ENCODE assay signal across 10 cellular contexts in the genomic region with DNA sequence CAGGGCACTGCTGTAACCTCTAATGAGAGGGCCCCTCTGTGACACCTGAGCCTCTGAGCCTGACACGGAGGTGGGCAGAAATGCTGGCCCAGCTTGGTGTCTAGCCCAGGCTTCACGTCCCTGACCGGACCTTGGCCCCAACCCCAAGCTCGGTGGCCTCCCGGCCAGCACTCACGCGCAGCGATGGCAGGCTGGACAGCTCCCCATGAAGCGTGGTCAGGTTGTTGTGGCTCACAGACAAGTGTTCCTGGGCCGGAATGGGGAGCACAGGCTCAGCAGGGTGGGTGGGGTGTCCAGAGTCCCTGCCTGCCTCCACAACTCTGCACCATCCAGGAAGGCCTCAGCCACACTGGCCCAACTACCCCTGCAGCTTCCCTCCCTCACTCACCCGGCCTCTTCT. TPM values are rescaled to one million over a fixed set of nuclear protein-coding genes. Genes with fewer than 3 reads are reported as not detected.
DNase-seq lines count a peak whose midpoint lies in the region; ATAC-seq and TF ChIP-seq lines count a peak whose summit lies in the region.
"Had no signal": no experiment of that assay in that cellular context is flagged by ENCODE, and none has a peak within 500 bp of the region (broad histone marks: within the 10 kb centered on the region; RNA-seq: fewer than 3 reads in every experiment).

No MANE protein-coding gene starts in this region.

- no peak overlapping the region for H4K8ac ChIP-seq in IMR-90 (ENCODE audit: low read depth in 2 of 2, low read length in 2 of 2)

- peaks cover 25% of the 10 kb centered on the region for H4K20me1 ChIP-seq in IMR-90 (ENCODE audit: insufficient read depth, low read length)

- CTCF ChIA-PET in IMR-90 (lab: Yijun Ruan, JAX) (no interaction called here), MCF 10A (lab: Yijun Ruan, JAX) (interaction anchor here (0.8 to 1.7 kb wide), 4 partner anchors 9 to 37 kb away, joined by 3 to 7 read pairs (median 4); no protein-coding TSS in a partner anchor)

- H3K4me3 Mint-ChIP-seq in MCF 10A (ENCODE audit: unreplicated experiment) (peak overlapping the region; percentile 91), neural crest cell (peak overlapping the region; percentile 62), glutamatergic neuron (ENCODE audit: unreplicated experiment) (no peak overlapping the region)

- H4K5ac ChIP-seq in IMR-90 (ENCODE audit: low read depth, low read length) = no peak overlapping the region

- no peak overlapping the region for H3K27ac Mint-ChIP-seq in MCF 10A (ENCODE audit: low read depth, unreplicated experiment)
- no peak overlapping the region for H3K27ac Mint-ChIP-seq in neural crest cell (ENCODE audit: unreplicated experiment)
- no peak overlapping the region for H3K27ac Mint-ChIP-seq in glutamatergic neuron (ENCODE audit: unreplicated experiment)

- H3K18ac ChIP-seq in IMR-90 (ENCODE audit: low read depth, low read length) = no peak overlapping the region

- H2BK20ac ChIP-seq in IMR-90 (ENCODE audit: low read depth, low read length) = no peak overlapping the region

- H3K56ac ChIP-seq in IMR-90 (ENCODE audit: extremely low read depth, insufficient read depth, low read length) = no peak overlapping the region

- H3K36me3 Mint-ChIP-seq in MCF 10A (ENCODE audit: insufficient read depth, unreplicated experiment) = peaks cover 57% of the 10 kb centered on the region
- H3K36me3 Mint-ChIP-seq in neural crest cell (ENCODE audit: low read depth) = peaks cover 2% of the 10 kb centered on the region
- H3K36me3 Mint-ChIP-seq in glutamatergic neuron (ENCODE audit: unreplicated experiment) = no peaks in the 10 kb centered on the region

- no peak overlapping the region for H2BK5ac ChIP-seq in IMR-90 (ENCODE audit: low read depth, low read length, poor library complexity, severe bottlenecking)

- H3K4me1 ChIP-seq in IMR-90 (ENCODE audit: control insufficient read depth, insufficient read depth, low read length) = peaks cover 13% of the 10 kb centered on the region

- no peak for ATAC-seq in IMR-90 (ENCODE audit: low read depth)
- no peak for ATAC-seq in GM19328 (IDR thresholded peaks at IDR 0.05; ENCODE audit: unreplicated experiment)

- H3K9me3 ChIP-seq in IMR-90 (ENCODE audit: control insufficient read depth, insufficient read depth, low read length) = no peaks in the 10 kb centered on the region
- H3K9me3 ChIP-seq: sigmoid colon, stomach had no signal

- no peak for TF ChIP-seq RAD21 in IMR-90 (IDR thresholded peaks at IDR 0.05; ENCODE audit: low read length)

- no peaks in the 10 kb centered on the region for H3K9me3 Mint-ChIP-seq in MCF 10A (ENCODE audit: unreplicated experiment)
- no peaks in the 10 kb centered on the region for H3K9me3 Mint-ChIP-seq in neural crest cell
- peaks cover 2% of the 10 kb centered on the region for H3K9me3 Mint-ChIP-seq in glutamatergic neuron (ENCODE audit: unreplicated experiment)

- no peak for TF ChIP-seq POLR2A in IMR-90 (IDR thresholded peaks at IDR 0.05; ENCODE audit: low read depth, low read length)

- intact Hi-C loops in IMR-90 (cut with micrococcal nuclease) (no loop called here), MCF 10A (cut with micrococcal nuclease) (no loop called here)

- no peak for DNase-seq in IMR-90
- no peak for DNase-seq in MCF 10A (ENCODE audit: unreplicated experiment)
- no peak for DNase-seq in neural crest cell (ENCODE audit: low read depth, low spot score)
- no peak for DNase-seq in DMS153 (lab: John Stamatoyannopoulos, UW)
- DNase-seq in NCI-H128 (lab: John Stamatoyannopoulos, UW; ENCODE audit: unreplicated experiment) = no peak
- DNase-seq in glutamatergic neuron = no peak
- DNase-seq: sigmoid colon, stomach had no signal

- H3K14ac ChIP-seq in IMR-90 (replicated peaks; ENCODE audit: low read depth, low read length) = no peak overlapping the region

- dilution Hi-C loops in IMR-90 (cut with HindIII; ENCODE audit: low sequenced_read_pairs, unreplicated experiment) = no loop called here

- no peak overlapping the region for H2AFZ ChIP-seq in IMR-90 (replicated peaks; ENCODE audit: low read length, poor library complexity)

- H3K27me3 ChIP-seq in IMR-90 (ENCODE audit: control insufficient read depth, insufficient read depth, low read length) = no peaks in the 10 kb centered on the region
- H3K27me3 ChIP-seq: sigmoid colon, stomach had no signal

- TF ChIP-seq CTCF in C4-2B (conservative IDR thresholded peaks at IDR 0.05) (no peak), IMR-90 (conservative IDR thresholded peaks at IDR 0.05; ENCODE audit: low read depth, low read length) (no peak), MCF 10A (IDR thresholded peaks at IDR 0.05; ENCODE audit: unreplicated experiment) (no peak), neural crest cell (conservative IDR thresholded peaks at IDR 0.05) (no peak), glutamatergic neuron (IDR thresholded peaks at IDR 0.05; ENCODE audit: partially characterized antibody, unreplicated experiment) (no peak)

- H3K4me3 ChIP-seq in IMR-90 (ENCODE audit: insufficient read depth, low read depth, low read length) = no peak overlapping the region

- H2AK9ac ChIP-seq in IMR-90 (replicated peaks; ENCODE audit: low read depth, low read length, poor library complexity) = peak overlapping the region; percentile 50

- H3K4ac ChIP-seq in IMR-90 (ENCODE audit: low read depth, low read length) = no peak overlapping the region

- peaks cover 15 to 69% of the 10 kb centered on the region in 2 experiments; a peak in 3 of 4 replicates for H3K79me1 ChIP-seq in IMR-90 (ENCODE audit: low read depth in 1 of 2, low read length in 2 of 2)

- POLR2A ChIA-PET in IMR-90 (lab: Charles Lee; ENCODE audit: unreplicated experiment) (no interaction called here), MCF 10A (lab: Yijun Ruan, JAX) (interaction anchor here (1.4 to 3.0 kb wide), 2 partner anchors 20 to 68 kb away, joined by 3 to 13 read pairs; no protein-coding TSS in a partner anchor)

- no peak overlapping the region for H2BK15ac ChIP-seq in IMR-90 (ENCODE audit: low read depth, low read length)

- peaks cover 50% of the 10 kb centered on the region for H3K36me3 ChIP-seq in IMR-90 (ENCODE audit: control insufficient read depth, insufficient read depth, low read length)

- BruUV-seq in IMR-90 (replicated peaks; lab: Mats Ljungman, UMichigan) (no TSS peak), MCF 10A (replicated peaks; lab: Mats Ljungman, UMichigan) (no TSS peak)

- H3K27ac ChIP-seq in C4-2B (peak overlapping the region; percentile 95; the same call in 1 of the 2 replicates), IMR-90 (ENCODE audit: insufficient read depth, low read length) (no peak overlapping the region)

- H2BK120ac ChIP-seq in IMR-90 (ENCODE audit: low read depth, low read length) = no peak overlapping the region

- no peak overlapping the region for H4K91ac ChIP-seq in IMR-90 (ENCODE audit: insufficient read depth, low read depth, low read length)

- H3K27me3 Mint-ChIP-seq in MCF 10A (ENCODE audit: insufficient read depth, unreplicated experiment) (no peaks in the 10 kb centered on the region), neural crest cell (ENCODE audit: low read depth) (no peaks in the 10 kb centered on the region), glutamatergic neuron (ENCODE audit: unreplicated experiment) (peaks cover 3% of the 10 kb centered on the region)

- H3K9ac ChIP-seq in IMR-90 (ENCODE audit: low read depth, low read length) = no peak overlapping the region

- no peak overlapping the region for H3K4me2 ChIP-seq in IMR-90 (ENCODE audit: low read depth, low read length)

- peak overlapping the region; percentile 100 for H3K23ac ChIP-seq in IMR-90 (ENCODE audit: low read depth, low read length)

- in situ Hi-C loops in IMR-90 (cut with MboI; ENCODE audit: low sequenced_read_pairs) = no loop called here

- H3K4me1 Mint-ChIP-seq in MCF 10A (ENCODE audit: insufficient read depth, unreplicated experiment) = peaks cover 5% of the 10 kb centered on the region
- peaks cover 16% of the 10 kb centered on the region for H3K4me1 Mint-ChIP-seq in neural crest cell
- H3K4me1 Mint-ChIP-seq in glutamatergic neuron (ENCODE audit: low read depth, unreplicated experiment) = peaks cover 1% of the 10 kb centered on the region

- no peak overlapping the region; the same call in none of the 2 replicates for H2AK5ac ChIP-seq in IMR-90 (ENCODE audit: low read depth, low read length)

- WGBS in IMR-90 (ENCODE audit: extremely low coverage in 2 of 2, insufficient read length in 1 of 2), 2 experiments = 91% methylated on average over 9 of the region's 11 CpGs; no CpG with 5 or more reads in 1 of the 2 experiments

- H3K9me1 ChIP-seq in IMR-90 (ENCODE audit: insufficient read depth, low read length) = peaks cover 7% of the 10 kb centered on the region; the same call in 1 of the 2 replicates

RNA-seq across cellular contexts. Expression of a gene that starts 2.2 kb away (rescaled TPM):
- total RNA-seq in IMR-90 (2012; rRNA removed) = 258 and 263 TPM in 2 replicates
- polyA plus RNA-seq in IMR-90 (2012; rRNA removed) = 290 and 321 TPM in 2 replicates
- 217 and 243 TPM in 2 replicates for polyA plus RNA-seq in IMR-90 (2012; cell fraction: cytosol; rRNA removed)
- polyA plus RNA-seq in IMR-90 (2012; cell fraction: nucleus; rRNA removed; ENCODE audit: low replicate concordance) = 740 and 1,400 TPM in 2 replicates
- total RNA-seq in MCF 10A (2022) = 564 and 601 TPM in 2 replicates
- total RNA-seq in neural crest cell = 181 and 183 TPM in 2 replicates
- 203 TPM for total RNA-seq in glutamatergic neuron (ENCODE audit: unreplicated experiment)

RNA-seq across cellular contexts. Expression of a gene that starts 4.1 kb away (rescaled TPM):
- total RNA-seq in IMR-90 (2012; rRNA removed) (9.1 and 12.2 TPM in 2 replicates), MCF 10A (2022) (12.1 and 14.1 TPM in 2 replicates), neural crest cell (8.8 and 12.2 TPM in 2 replicates), glutamatergic neuron (ENCODE audit: unreplicated experiment) (7.4 TPM)
- polyA plus RNA-seq in IMR-90 (2012; rRNA removed) = 20.7 and 26.6 TPM in 2 replicates
- polyA plus RNA-seq in IMR-90 (2012; cell fraction: cytosol; rRNA removed) = 17.9 and 19.8 TPM in 2 replicates
- 32.6 and 84.0 TPM in 2 replicates for polyA plus RNA-seq in IMR-90 (2012; cell fraction: nucleus; rRNA removed; ENCODE audit: low replicate concordance)

RNA-seq across cellular contexts. Expression of a gene that starts 30.9 kb away (rescaled TPM):
- total RNA-seq in IMR-90 (2012; rRNA removed) (34.2 and 40.1 TPM in 2 replicates), MCF 10A (2022) (16.4 and 17.4 TPM in 2 replicates), neural crest cell (93.3 and 99.3 TPM in 2 replicates), glutamatergic neuron (ENCODE audit: unreplicated experiment) (84.6 TPM)
- 52.9 and 57.9 TPM in 2 replicates for polyA plus RNA-seq in IMR-90 (2012; rRNA removed)
- polyA plus RNA-seq in IMR-90 (2012; cell fraction: cytosol; rRNA removed) = 29.8 and 72.4 TPM in 2 replicates
- polyA plus RNA-seq in IMR-90 (2012; cell fraction: nucleus; rRNA removed; ENCODE audit: low replicate concordance) = 53.9 and 145 TPM in 2 replicates

RNA-seq across cellular contexts. Expression of a gene that starts 58.4 kb away (rescaled TPM):
- total RNA-seq in IMR-90 (2012; rRNA removed) (21.3 and 25.6 TPM in 2 replicates), MCF 10A (2022) (32.5 and 35.3 TPM in 2 replicates), neural crest cell (98.5 and 107 TPM in 2 replicates), glutamatergic neuron (ENCODE audit: unreplicated experiment) (58.6 TPM)
- polyA plus RNA-seq in IMR-90 (2012; rRNA removed) = 12.4 and 13.4 TPM in 2 replicates
- 6.9 and 11.3 TPM in 2 replicates for polyA plus RNA-seq in IMR-90 (2012; cell fraction: cytosol; rRNA removed)
- polyA plus RNA-seq in IMR-90 (2012; cell fraction: nucleus; rRNA removed; ENCODE audit: low replicate concordance) = 27.6 and 28.4 TPM in 2 replicates

RNA-seq across cellular contexts. Expression of a gene that starts 58.7 kb away (rescaled TPM):
- total RNA-seq in IMR-90 (2012; rRNA removed) = 10.6 and 10.9 TPM in 2 replicates
- 7.1 and 7.2 TPM in 2 replicates for polyA plus RNA-seq in IMR-90 (2012; rRNA removed)
- polyA plus RNA-seq in IMR-90 (2012; cell fraction: cytosol; rRNA removed) = 2.8 and 3.8 TPM in 2 replicates
- polyA plus RNA-seq in IMR-90 (2012; cell fraction: nucleus; rRNA removed; ENCODE audit: low replicate concordance) = 6.9 and 10.3 TPM in 2 replicates
- 10.9 and 16.8 TPM in 2 replicates for total RNA-seq in MCF 10A (2022)
- total RNA-seq in neural crest cell = 20.2 and 20.8 TPM in 2 replicates
- total RNA-seq in glutamatergic neuron (ENCODE audit: unreplicated experiment) = 14.0 TPM
